25 cellular contexts compared by ENCODE assay signal in the genomic region with DNA sequence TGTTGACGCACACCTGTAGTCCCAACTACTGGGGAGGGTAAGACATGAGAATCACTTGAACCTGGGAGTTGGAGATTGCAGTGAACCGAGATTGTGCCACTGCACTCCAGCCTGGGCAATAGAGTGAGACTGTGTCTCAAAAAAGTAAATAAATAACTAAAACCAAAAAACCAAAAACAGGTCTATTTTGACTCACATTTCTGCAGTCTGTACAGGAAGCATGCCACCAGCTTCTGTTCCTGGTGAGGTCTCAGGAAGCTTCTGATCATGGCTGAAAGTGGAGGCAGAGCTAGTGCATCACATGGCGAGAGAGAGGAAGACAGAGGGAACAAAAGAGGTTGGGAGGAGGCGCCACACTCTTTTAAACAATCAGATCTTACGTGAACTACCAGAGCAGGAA.
"Had no signal": no experiment of that assay in that cellular context is flagged by ENCODE, and none has a peak within 500 bp of the region (broad histone marks: within the 10 kb centered on the region; RNA-seq: fewer than 3 reads in every experiment).

No MANE protein-coding gene starts in this region.

- H3K9me3 Mint-ChIP-seq: activated CD4-positive, alpha-beta memory T cell treated with anti-CD3 and anti-CD28 coated beads, Interleukin-2, amount 10 ng/mL, durations not matched to agents 7 days and 5 days; activated CD4-positive, alpha-beta T cell treated with anti-CD3 and anti-CD28 coated beads, Interleukin-2, amount 10 ng/mL, durations not matched to agents 7 days and 5 days; activated naive CD4-positive, alpha-beta T cell treated with anti-CD3 and anti-CD28 coated beads for 36 hours; activated T-helper 17 cell treated with anti-CD3 and anti-CD28 coated beads, Interleukin-2, amount 50 U/mL, for 72 hours; central memory CD8-positive, alpha-beta T cell had no signal

- H3K4me1 ChIP-seq: Peyer's patch, SJSA1 had no signal

- H3K36me3 ChIP-seq: MG63, Peyer's patch, SJSA1 had no signal

- ATAC-seq: activated T-helper 17 cell treated with anti-CD3 and anti-CD28 coated beads, Interleukin-2, amount 50 U/mL, for 72 hours; SK-N-SH treated with all-trans-retinoic acid at 6 μM for 48 hours; WTC11 had no signal

- H3K4me3 Mint-ChIP-seq: activated CD4-positive, alpha-beta memory T cell treated with anti-CD3 and anti-CD28 coated beads, Interleukin-2, amount 10 ng/mL, durations not matched to agents 7 days and 5 days; activated CD4-positive, alpha-beta T cell treated with anti-CD3 and anti-CD28 coated beads, Interleukin-2, amount 10 ng/mL, durations not matched to agents 7 days and 5 days; activated naive CD4-positive, alpha-beta T cell treated with anti-CD3 and anti-CD28 coated beads for 36 hours; activated naive CD8-positive, alpha-beta T cell; activated T-helper 17 cell treated with anti-CD3 and anti-CD28 coated beads, Interleukin-2, amount 50 U/mL, for 72 hours; brain; central memory CD8-positive, alpha-beta T cell; T-helper 1 cell treated with Interleukin-12 subunit alpha and Interleukin-12 subunit beta and Interleukin-4 antibody, amounts not matched to agents 30 μg/mL and 1 μg/mL, for 36 hours; WTC11 had no signal

- H3K27me3 Mint-ChIP-seq: activated CD4-positive, alpha-beta memory T cell treated with anti-CD3 and anti-CD28 coated beads, Interleukin-2, amount 10 ng/mL, durations not matched to agents 7 days and 5 days had no signal

- H3K27ac Mint-ChIP-seq: activated CD4-positive, alpha-beta memory T cell treated with anti-CD3 and anti-CD28 coated beads, Interleukin-2, amount 10 ng/mL, durations not matched to agents 7 days and 5 days; activated CD4-positive, alpha-beta T cell treated with anti-CD3 and anti-CD28 coated beads, Interleukin-2, amount 10 ng/mL, durations not matched to agents 7 days and 5 days; activated naive CD4-positive, alpha-beta T cell treated with anti-CD3 and anti-CD28 coated beads for 36 hours; activated naive CD8-positive, alpha-beta T cell; activated T-helper 17 cell treated with anti-CD3 and anti-CD28 coated beads, Interleukin-2, amount 50 U/mL, for 72 hours; brain; T-helper 1 cell treated with Interleukin-12 subunit alpha and Interleukin-12 subunit beta and Interleukin-4 antibody, amounts not matched to agents 30 μg/mL and 1 μg/mL, for 36 hours; WTC11 had no signal

- H3K27ac ChIP-seq: Peyer's patch, SJSA1 had no signal

- H3K4me1 Mint-ChIP-seq: activated CD4-positive, alpha-beta memory T cell treated with anti-CD3 and anti-CD28 coated beads, Interleukin-2, amount 10 ng/mL, durations not matched to agents 7 days and 5 days; activated CD4-positive, alpha-beta T cell treated with anti-CD3 and anti-CD28 coated beads, Interleukin-2, amount 10 ng/mL, durations not matched to agents 7 days and 5 days; activated T-helper 17 cell treated with anti-CD3 and anti-CD28 coated beads, Interleukin-2, amount 50 U/mL, for 72 hours; brain; central memory CD8-positive, alpha-beta T cell; WTC11 had no signal

- DNase-seq: activated CD4-positive, alpha-beta memory T cell treated with anti-CD3 and anti-CD28 coated beads, Interleukin-2, amount 10 ng/mL, durations not matched to agents 7 days and 5 days; activated CD4-positive, alpha-beta T cell treated with anti-CD3 and anti-CD28 coated beads, Interleukin-2, amount 10 ng/mL, durations not matched to agents 7 days and 5 days; activated CD4-positive, CD25-positive, alpha-beta regulatory T cell treated with anti-CD3 and anti-CD28 coated beads, Interleukin-2, amount 50 U/mL, for 72 hours; activated gamma-delta T cell; activated naive CD4-positive, alpha-beta T cell treated with anti-CD3 and anti-CD28 coated beads for 36 hours; activated T-cell treated with anti-CD3 and anti-CD28 coated beads for 4 hours; activated T-cell treated with anti-CD3 and anti-CD28 coated beads, Interleukin-2, amount 50 U/mL, for 48 hours; amygdala; MG63; MV-4-11; NCI-H1105; NCI-H1436; NCI-H1694 treated with DMSO at 0.1 percent for 48 hours; NCI-H2081; NCI-H524; Peyer's patch; SHP77 had no signal

- H3K36me3 Mint-ChIP-seq: brain, WTC11 had no signal

- H3K27me3 ChIP-seq: MG63, Peyer's patch, SJSA1 had no signal

- H3K4me3 ChIP-seq: MG63, Peyer's patch, SJSA1 had no signal
